ENCODE assay signal across 6 cellular contexts in the genomic region with DNA sequence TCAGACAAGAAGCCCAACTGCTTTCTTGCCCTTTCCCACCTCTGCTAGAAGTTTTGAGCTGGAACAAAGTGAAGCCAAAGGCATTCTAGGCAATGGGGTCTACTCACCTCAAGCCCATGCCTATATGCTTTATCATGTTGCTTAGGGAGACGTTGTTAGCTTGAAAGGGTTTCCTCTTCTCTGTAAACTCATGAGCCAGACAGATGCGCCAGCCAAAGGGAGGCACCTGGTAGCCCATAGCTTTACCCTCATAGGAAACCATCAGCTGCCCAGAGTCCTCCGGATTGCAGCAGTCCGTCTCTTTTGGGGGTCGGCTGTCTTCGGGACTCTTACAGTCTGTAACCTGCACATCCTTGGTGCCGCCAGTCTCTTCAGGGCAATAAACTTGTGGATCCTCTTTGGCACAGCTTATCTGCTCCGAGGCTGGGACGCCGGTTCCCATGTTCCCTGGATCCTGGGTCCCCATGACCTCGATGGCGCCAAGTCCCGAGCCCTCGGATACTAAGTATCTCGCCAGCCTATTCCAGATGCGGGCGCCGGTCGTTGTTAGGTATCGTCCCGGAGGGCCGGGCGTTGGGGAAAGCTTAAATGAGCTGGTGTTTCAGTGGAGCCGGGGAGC. TPM values are rescaled to one million over a fixed set of nuclear protein-coding genes. Genes with fewer than 3 reads are reported as not detected.
DNase-seq lines count a peak whose midpoint lies in the region; ATAC-seq lines count a peak whose summit lies in the region.

No MANE protein-coding gene starts in this region.

- H3K27ac ChIP-seq in adipose tissue (ENCODE audit: low read depth, low read length) (peak overlapping the region; percentile 65), mucosa of rectum (ENCODE audit: low read depth in 2 of 2, low read length in 2 of 2) (peak overlapping the region; percentile 97)

- H3K9ac ChIP-seq in mucosa of rectum (ENCODE audit: low read depth in 1 of 2, low read length in 2 of 2), result peak overlapping the region; percentile 94 to 97

- H3K4me1 ChIP-seq in mucosa of rectum (ENCODE audit: control insufficient read depth in 2 of 2, insufficient read depth in 2 of 2, low read length in 2 of 2), result peaks cover 24 to 34% of the 10 kb centered on the region in 2 donors

- 0% methylated on average over 24 of the region's 24 CpGs for WGBS in adipose tissue, 3 donors

- H3K4me3 ChIP-seq in mucosa of rectum (ENCODE audit: low read length in 2 of 2), result peak overlapping the region; percentile 94 to 98

- peaks cover 44 to 46% of the 10 kb centered on the region in 2 donors for H3K36me3 ChIP-seq in mucosa of rectum (ENCODE audit: control insufficient read depth in 2 of 2, insufficient read depth in 2 of 2, low read length in 2 of 2)

- no peaks in the 10 kb centered on the region for H3K27me3 ChIP-seq in mucosa of rectum (ENCODE audit: control insufficient read depth in 2 of 2, insufficient read depth in 2 of 2, low read length in 2 of 2)

- DNase-seq in NCI-H2081 treated with DMSO at 0.1 percent for 48 hours (lab: John Stamatoyannopoulos, UW) (no peak), globus pallidus (ENCODE audit: low spot score) (no peak), HPDE6-E6E7 (ENCODE audit: extremely low spot score) (no peak)

- ATAC-seq in HG02938 (IDR thresholded peaks at IDR 0.05; ENCODE audit: unreplicated experiment), result peak; percentile 10

- no peaks in the 10 kb centered on the region for H3K9me3 ChIP-seq in mucosa of rectum (ENCODE audit: control insufficient read depth in 2 of 2, low read length in 2 of 2)

RNA-seq across cellular contexts. Expression of a gene that starts 0.7 kb away (rescaled TPM):
- 10 to 100 TPM; 24.0 to 48.8 (median 36.8) TPM for polyA plus RNA-seq in adipose tissue

RNA-seq across cellular contexts. Expression of a gene that starts 0.7 kb away (rescaled TPM):
- polyA plus RNA-seq in adipose tissue, result 10 to 100 TPM in 1 of 3 donors, 1 to 10 TPM in 2; 7.3 to 16.0 (median 9.9) TPM

RNA-seq across cellular contexts. Expression of a gene that starts 5.7 kb away (rescaled TPM):
- under 1 TPM in 2 of 3 donors, not detected in 1; 0.30 to 1.00 TPM for polyA plus RNA-seq in adipose tissue

RNA-seq across cellular contexts. Expression of a gene that starts 15.9 kb away (rescaled TPM):
- polyA plus RNA-seq in adipose tissue, result 10 to 100 TPM; 23.1 to 37.0 (median 33.0) TPM

RNA-seq across cellular contexts. Expression of a gene that starts 16.4 kb away (rescaled TPM):
- 100 to 1,000 TPM in 2 of 3 donors, 10 to 100 TPM in 1; 72.4 to 310 (median 201) TPM for polyA plus RNA-seq in adipose tissue
